ENCODE assay signal across 21 cellular contexts in genomic region chrX:64570204-64570603, GRCh38.
A peak's percentile ranks its signal among the peaks of the same experiment; 100 is the strongest.
DNase-seq lines count a peak whose midpoint lies in the region; FAIRE-seq and TF ChIP-seq lines count a peak whose summit lies in the region.
"Had no signal": no experiment of that assay in that cellular context is flagged by ENCODE, and none has a peak within 500 bp of the region (broad histone marks: within the 10 kb centered on the region; RNA-seq: fewer than 3 reads in every experiment).

No MANE protein-coding gene starts in this region.

- peaks cover 0 to 19% (median 1%) of the 10 kb centered on the region in 4 donors for H3K9me3 ChIP-seq in esophagus muscularis mucosa
- no peaks in the 10 kb centered on the region for H3K9me3 ChIP-seq in CD4-positive, alpha-beta memory T cell (ENCODE audit: control insufficient read depth in 1 of 2, low read length in 2 of 2)
- H3K9me3 ChIP-seq: upper lobe of right lung had no signal

- H3K36me3 ChIP-seq in esophagus muscularis mucosa = no peaks in the 10 kb centered on the region
- H3K36me3 ChIP-seq in CD4-positive, alpha-beta memory T cell (ENCODE audit: insufficient read depth, low read length) = no peaks in the 10 kb centered on the region
- H3K36me3 ChIP-seq: heart left ventricle, upper lobe of right lung had no signal

- TF ChIP-seq POLR2A in esophagus muscularis mucosa (IDR thresholded peaks at IDR 0.05; ENCODE audit: low read depth) = no peak

- intact Hi-C loops in esophagus muscularis mucosa (cut with DNase I) = no loop called here
- intact Hi-C loops in CD4-positive, alpha-beta memory T cell (cut with micrococcal nuclease) = no loop called here

- no peaks in the 10 kb centered on the region for H3K4me1 Mint-ChIP-seq in immature natural killer cell
- H3K4me1 Mint-ChIP-seq in CD4-positive, alpha-beta memory T cell = peaks cover 0 to 8% (median 3%) of the 10 kb centered on the region in 4 donors
- H3K4me1 Mint-ChIP-seq: activated naive CD4-positive, alpha-beta T cell treated with anti-CD3 and anti-CD28 coated beads, Interleukin-2, amount 10 ng/mL, durations not matched to agents 7 days and 5 days; nephron progenitor cell had no signal

- peaks cover 0 to 2% (median 1%) of the 10 kb centered on the region in 3 donors for H3K27me3 Mint-ChIP-seq in immature natural killer cell (ENCODE audit: low read depth in 3 of 3)
- no peaks in the 10 kb centered on the region for H3K27me3 Mint-ChIP-seq in CD4-positive, alpha-beta memory T cell
- H3K27me3 Mint-ChIP-seq: activated naive CD4-positive, alpha-beta T cell treated with anti-CD3 and anti-CD28 coated beads, Interleukin-2, amount 10 ng/mL, durations not matched to agents 7 days and 5 days; CD4-positive, CD25-positive, alpha-beta regulatory T cell; dendritic cell treated with granulocyte-macrophage colony-stimulating factor and Interleukin-4, amounts not matched to agents 40 ng/mL and 50 ng/mL, for 4 days; stimulated activated naive CD8-positive, alpha-beta T cell treated with anti-CD3 and anti-CD28 coated beads, Interleukin-15, Interleukin-2, amounts not matched to agents 100 ng/mL and 50 ng/mL, for 24 hours had no signal

- no peak for FAIRE-seq in frontal cortex (lab: Jason Lieb, UNC)
- FAIRE-seq: G401.6, GM12892 had no signal

- peak; percentile 2 for DNase-seq in SIG-M5 treated with dmso at 0.1 percent for 504 hours (lab: John Stamatoyannopoulos, UW; ENCODE audit: unreplicated experiment)
- no peak for DNase-seq in SIG-M5 (lab: John Stamatoyannopoulos, UW)
- DNase-seq in OCI-M1 (lab: John Stamatoyannopoulos, UW) = peak; percentile 0
- no peak for DNase-seq in fibroblast of villous mesenchyme (ENCODE audit: low read depth)
- DNase-seq in immature natural killer cell = no peak
- no peak for DNase-seq in esophagus muscularis mucosa (ENCODE audit: extremely low spot score)
- DNase-seq in CD4-positive, alpha-beta memory T cell = no peak
- DNase-seq in frontal cortex (ENCODE audit: low spot score in 2 of 2) = no peak
- DNase-seq: activated CD4-positive, alpha-beta T cell treated with anti-CD3 and anti-CD28 coated beads for 48 hours; activated naive CD4-positive, alpha-beta T cell treated with anti-CD3 and anti-CD28 coated beads, Interleukin-2, amount 10 ng/mL, durations not matched to agents 7 days and 5 days; CD4-positive, CD25-positive, alpha-beta regulatory T cell; heart left ventricle; NCI-H2029 treated with DMSO at 0.1 percent for 48 hours; nephron progenitor cell; Right ventricle myocardium superior; T-helper 9 cell; upper lobe of right lung had no signal

- no peaks in the 10 kb centered on the region for H3K27me3 ChIP-seq in esophagus muscularis mucosa
- no peaks in the 10 kb centered on the region for H3K27me3 ChIP-seq in CD4-positive, alpha-beta memory T cell (ENCODE audit: insufficient read depth, low read length)
- H3K27me3 ChIP-seq: heart left ventricle, upper lobe of right lung had no signal

- no peaks in the 10 kb centered on the region for H3K36me3 Mint-ChIP-seq in immature natural killer cell
- H3K36me3 Mint-ChIP-seq in CD4-positive, alpha-beta memory T cell = no peaks in the 10 kb centered on the region
- H3K36me3 Mint-ChIP-seq: activated naive CD4-positive, alpha-beta T cell treated with anti-CD3 and anti-CD28 coated beads, Interleukin-2, amount 10 ng/mL, durations not matched to agents 7 days and 5 days; CD4-positive, CD25-positive, alpha-beta regulatory T cell had no signal

- H3K9me3 Mint-ChIP-seq in immature natural killer cell = peaks cover 0 to 10% (median 5%) of the 10 kb centered on the region in 6 donors
- H3K9me3 Mint-ChIP-seq in CD4-positive, alpha-beta memory T cell = peaks cover 0 to 22% (median 9%) of the 10 kb centered on the region in 8 donors
- H3K9me3 Mint-ChIP-seq: activated naive CD4-positive, alpha-beta T cell treated with anti-CD3 and anti-CD28 coated beads, Interleukin-2, amount 10 ng/mL, durations not matched to agents 7 days and 5 days had no signal

- CTCF ChIA-PET in CD4-positive, alpha-beta memory T cell (lab: Charles Lee; ENCODE audit: partially characterized antibody) = no interaction called here

- no peak overlapping the region for H3K4me3 ChIP-seq in fibroblast of villous mesenchyme (ENCODE audit: low read depth, low read length)
- no peak overlapping the region for H3K4me3 ChIP-seq in esophagus muscularis mucosa
- no peak overlapping the region for H3K4me3 ChIP-seq in CD4-positive, alpha-beta memory T cell (ENCODE audit: low read length in 2 of 2)
- H3K4me3 ChIP-seq: heart left ventricle, upper lobe of right lung had no signal

- H3K4me1 ChIP-seq in esophagus muscularis mucosa = no peaks in the 10 kb centered on the region
- no peaks in the 10 kb centered on the region for H3K4me1 ChIP-seq in CD4-positive, alpha-beta memory T cell (ENCODE audit: insufficient read depth, low read length)
- H3K4me1 ChIP-seq: heart left ventricle, upper lobe of right lung had no signal

- no peak overlapping the region for H3K27ac Mint-ChIP-seq in immature natural killer cell
- no peak overlapping the region for H3K27ac Mint-ChIP-seq in CD4-positive, alpha-beta memory T cell
- H3K27ac Mint-ChIP-seq: activated naive CD4-positive, alpha-beta T cell treated with anti-CD3 and anti-CD28 coated beads, Interleukin-2, amount 10 ng/mL, durations not matched to agents 7 days and 5 days; CD4-positive, CD25-positive, alpha-beta regulatory T cell; dendritic cell treated with granulocyte-macrophage colony-stimulating factor and Interleukin-4, amounts not matched to agents 40 ng/mL and 50 ng/mL, for 4 days; nephron progenitor cell; stimulated activated naive CD8-positive, alpha-beta T cell treated with anti-CD3 and anti-CD28 coated beads, Interleukin-15, Interleukin-2, amounts not matched to agents 100 ng/mL and 50 ng/mL, for 24 hours had no signal

- no peak for TF ChIP-seq EP300 in esophagus muscularis mucosa (IDR thresholded peaks at IDR 0.05)

- H3K4me3 Mint-ChIP-seq in immature natural killer cell = no peak overlapping the region
- peak overlapping the region in 1 of 8 donors; percentile 45 for H3K4me3 Mint-ChIP-seq in CD4-positive, alpha-beta memory T cell
- H3K4me3 Mint-ChIP-seq: activated naive CD4-positive, alpha-beta T cell treated with anti-CD3 and anti-CD28 coated beads, Interleukin-2, amount 10 ng/mL, durations not matched to agents 7 days and 5 days; CD4-positive, CD25-positive, alpha-beta regulatory T cell; dendritic cell treated with granulocyte-macrophage colony-stimulating factor and Interleukin-4, amounts not matched to agents 40 ng/mL and 50 ng/mL, for 4 days; nephron progenitor cell; stimulated activated naive CD8-positive, alpha-beta T cell treated with anti-CD3 and anti-CD28 coated beads, Interleukin-15, Interleukin-2, amounts not matched to agents 100 ng/mL and 50 ng/mL, for 24 hours had no signal

- POLR2A ChIA-PET in CD4-positive, alpha-beta memory T cell (lab: Charles Lee; ENCODE audit: partially characterized antibody) = no interaction called here

- TF ChIP-seq CTCF in fibroblast of villous mesenchyme (IDR thresholded peaks at IDR 0.05; ENCODE audit: insufficient read depth, low read depth, low read length) (peak; percentile 3), esophagus muscularis mucosa (IDR thresholded peaks at IDR 0.05) (no peak)

- no peak overlapping the region for H3K27ac ChIP-seq in esophagus muscularis mucosa (replicated peaks in 1 of 4)
- H3K27ac ChIP-seq in CD4-positive, alpha-beta memory T cell (ENCODE audit: low read depth, low read length) = no peak overlapping the region
- H3K27ac ChIP-seq: heart left ventricle, upper lobe of right lung had no signal

Comparison
In these comparisons a context has a peak if more than half of its experiments do, and no peak if none do; other contexts are left out.
1. DNase-seq: peak in SIG-M5 treated with dmso at 0.1 percent for 504 hours (single experiment) and OCI-M1 (single experiment); none in SIG-M5 (single experiment), fibroblast of villous mesenchyme (single experiment), immature natural killer cell (0 of 3), esophagus muscularis mucosa (single experiment), CD4-positive, alpha-beta memory T cell (0 of 5) and frontal cortex (0 of 2).